ENCODE assay signal across 17 cellular contexts in the genomic region with DNA sequence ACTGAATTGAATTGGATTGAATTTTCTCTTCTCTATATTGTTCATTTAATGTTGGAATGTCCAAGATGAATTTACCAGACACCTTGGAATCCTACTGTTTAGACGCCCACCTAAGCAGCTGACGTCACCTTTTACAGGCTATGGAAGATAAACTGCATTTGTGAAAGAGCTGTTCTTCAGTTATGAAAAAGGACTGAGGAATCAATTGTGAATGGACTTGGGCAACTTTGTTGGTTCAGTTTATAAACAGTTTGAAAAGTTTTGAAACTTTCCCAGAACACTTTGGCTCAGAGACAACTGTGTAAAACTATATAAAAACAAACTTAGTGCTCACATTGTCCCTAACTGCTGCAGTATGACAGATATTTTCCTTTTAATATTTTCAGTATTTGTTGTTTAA.
"Had no signal": no experiment of that assay in that cellular context is flagged by ENCODE, and none has a peak within 500 bp of the region (broad histone marks: within the 10 kb centered on the region; RNA-seq: fewer than 3 reads in every experiment).

No MANE protein-coding gene starts in this region.

- H3K9me3 ChIP-seq: colonic mucosa, heart left ventricle, lower lobe of right lung, SK-N-SH, tibial artery had no signal

- H3K79me2 ChIP-seq: parathyroid adenoma had no signal

- H3K4me1 ChIP-seq: colonic mucosa, lower lobe of right lung, parathyroid adenoma, tibial artery had no signal

- H3K9ac ChIP-seq: parathyroid adenoma, SK-N-SH had no signal

- H3K4me3 ChIP-seq: colonic mucosa, heart left ventricle, lower lobe of right lung, tibial artery had no signal

- H2AFZ ChIP-seq: parathyroid adenoma had no signal

- H3K36me3 ChIP-seq: colonic mucosa, heart left ventricle, lower lobe of right lung, tibial artery had no signal

- H3K27ac ChIP-seq: colonic mucosa, lower lobe of right lung, parathyroid adenoma, tibial artery had no signal

- H3K9me2 ChIP-seq: SK-N-SH had no signal

- H3K27me3 ChIP-seq: colonic mucosa, heart left ventricle, tibial artery had no signal

- H3K4me2 ChIP-seq: SK-N-SH had no signal

- DNase-seq: activated B cell treated with CpG ODN at 0.5 μM for 24 hours; activated CD4-positive, alpha-beta memory T cell treated with anti-CD3 and anti-CD28 coated beads for 36 hours; activated CD4-positive, alpha-beta T cell treated with anti-CD3 and anti-CD28 coated beads for 4 hours; activated gamma-delta T cell treated with Interleukin-2 at 50 U/mL for 16 hours; activated T-cell treated with anti-CD3 and anti-CD28 coated beads for 4 hours; amniotic stem cell; central memory CD4-positive, alpha-beta T cell; colonic mucosa; heart left ventricle; lower lobe of right lung; SK-N-SH; stimulated activated CD4-positive, alpha-beta T cell treated with anti-CD3 and anti-CD28 coated beads, Interleukin-2, amount 100 ng/mL, for 24 hours; stimulated activated naive CD4-positive, alpha-beta T cell treated with Interleukin-2 at 50 U/mL for 16 hours; substantia nigra; tibial artery had no signal

- ATAC-seq: activated naive CD4-positive, alpha-beta T cell treated with anti-CD3 and anti-CD28 coated beads, Interleukin-2, amount 50 U/mL, for 72 hours; lower lobe of right lung had no signal
